Comparison of ENCODE assay signal across 30 cellular contexts in the genomic region with DNA sequence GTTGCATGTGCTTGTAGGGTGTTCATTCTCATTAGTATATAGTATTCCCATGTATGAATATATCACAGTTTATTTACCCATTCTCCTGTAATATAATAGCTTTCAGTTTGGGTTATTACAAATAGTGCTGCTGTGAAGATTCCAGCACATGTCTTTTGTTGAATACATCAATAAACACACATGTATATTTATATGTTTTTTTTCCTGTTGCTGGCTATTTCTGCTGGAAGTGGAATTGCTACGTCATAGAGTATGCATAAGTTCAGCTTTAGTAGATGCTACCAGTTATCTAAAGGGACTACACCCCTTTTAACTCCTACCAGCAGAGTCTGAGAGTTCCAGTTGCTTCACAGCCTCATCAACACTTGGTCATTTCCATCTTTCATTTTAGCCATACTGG. TPM values are rescaled to one million over a fixed set of nuclear protein-coding genes. Genes with fewer than 3 reads are reported as not detected.
"Had no signal": no experiment of that assay in that cellular context is flagged by ENCODE, and none has a peak within 500 bp of the region (broad histone marks: within the 10 kb centered on the region; RNA-seq: fewer than 3 reads in every experiment).

No MANE protein-coding gene starts in this region.

- H3K27me3 ChIP-seq: stomach, suprapubic skin, testis, thyroid gland, tibial artery, tibial nerve, transverse colon, upper lobe of left lung, upper lobe of right lung, uterus, vagina had no signal

- H3K4me1 Mint-ChIP-seq: stimulated activated effector memory CD8-positive, alpha-beta T cell treated with anti-CD3 and anti-CD28 coated beads, Interleukin-12 subunit alpha, Interleukin-12 subunit beta, amount 100 ng/mL, for 72 hours; stimulated activated memory B cell treated with anti-CD40 and anti-IgM and Interleukin-4, amounts not matched to agents 10 μg/mL and 1 μg/mL and 100 μg/mL, for 72 hours; stimulated activated naive B cell treated with anti-CD40 and anti-IgM and Interleukin-4, amounts not matched to agents 10 μg/mL and 1 μg/mL and 100 μg/mL, for 72 hours; stimulated activated naive CD8-positive, alpha-beta T cell treated with anti-CD3 and anti-CD28 coated beads, Interleukin-15, amount 100 ng/mL, for 72 hours had no signal

- H3K4me3 Mint-ChIP-seq: stimulated activated effector memory CD8-positive, alpha-beta T cell treated with anti-CD3 and anti-CD28 coated beads, Interleukin-12 subunit alpha, Interleukin-12 subunit beta, amount 100 ng/mL, for 72 hours; stimulated activated memory B cell treated with anti-CD40 and anti-IgM and Interleukin-4, amounts not matched to agents 10 μg/mL and 1 μg/mL and 100 μg/mL, for 72 hours; stimulated activated naive B cell treated with anti-CD40 and anti-IgM and Interleukin-4, amounts not matched to agents 10 μg/mL and 1 μg/mL and 100 μg/mL, for 72 hours; stimulated activated naive CD8-positive, alpha-beta T cell treated with anti-CD3 and anti-CD28 coated beads, Interleukin-15, amount 100 ng/mL, for 72 hours; stimulated activated naive CD8-positive, alpha-beta T cell treated with anti-CD3 and anti-CD28 coated beads, Interleukin-15, Interleukin-2, amounts not matched to agents 100 ng/mL and 50 ng/mL, for 24 hours; type B pancreatic cell had no signal

- H3K9me3 ChIP-seq: stomach, suprapubic skin, testis, thoracic aorta, thyroid gland, tibial artery, transverse colon, upper lobe of left lung, upper lobe of right lung, uterus, vagina had no signal

- H3K4me1 ChIP-seq: stomach, testis, transverse colon, upper lobe of left lung, upper lobe of right lung, uterus, vagina had no signal

- H3K36me3 Mint-ChIP-seq: stimulated activated effector memory CD8-positive, alpha-beta T cell treated with anti-CD3 and anti-CD28 coated beads, Interleukin-12 subunit alpha, Interleukin-12 subunit beta, amount 100 ng/mL, for 72 hours; stimulated activated memory B cell treated with anti-CD40 and anti-IgM and Interleukin-4, amounts not matched to agents 10 μg/mL and 1 μg/mL and 100 μg/mL, for 72 hours; stimulated activated naive B cell treated with anti-CD40 and anti-IgM and Interleukin-4, amounts not matched to agents 10 μg/mL and 1 μg/mL and 100 μg/mL, for 72 hours; type B pancreatic cell had no signal

- H3K9me3 Mint-ChIP-seq: stimulated activated naive CD8-positive, alpha-beta T cell treated with anti-CD3 and anti-CD28 coated beads, Interleukin-15, Interleukin-2, amounts not matched to agents 100 ng/mL and 50 ng/mL, for 24 hours; type B pancreatic cell had no signal

- H3K27ac Mint-ChIP-seq: stimulated activated effector memory CD8-positive, alpha-beta T cell treated with anti-CD3 and anti-CD28 coated beads, Interleukin-12 subunit alpha, Interleukin-12 subunit beta, amount 100 ng/mL, for 72 hours; stimulated activated memory B cell treated with anti-CD40 and anti-IgM and Interleukin-4, amounts not matched to agents 10 μg/mL and 1 μg/mL and 100 μg/mL, for 72 hours; stimulated activated naive B cell treated with anti-CD40 and anti-IgM and Interleukin-4, amounts not matched to agents 10 μg/mL and 1 μg/mL and 100 μg/mL, for 72 hours; stimulated activated naive CD8-positive, alpha-beta T cell treated with anti-CD3 and anti-CD28 coated beads, Interleukin-15, amount 100 ng/mL, for 72 hours; stimulated activated naive CD8-positive, alpha-beta T cell treated with anti-CD3 and anti-CD28 coated beads, Interleukin-15, Interleukin-2, amounts not matched to agents 100 ng/mL and 50 ng/mL, for 24 hours; type B pancreatic cell had no signal

- ATAC-seq: stimulated activated effector memory CD8-positive, alpha-beta T cell treated with anti-CD3 and anti-CD28 coated beads, Interleukin-12 subunit alpha, Interleukin-12 subunit beta, amount 100 ng/mL, for 72 hours; stimulated activated memory B cell treated with anti-CD40 and anti-IgM and Interleukin-4, amounts not matched to agents 10 μg/mL and 1 μg/mL and 100 μg/mL, for 72 hours; stimulated activated naive B cell treated with anti-CD40 and anti-IgM and Interleukin-4, amounts not matched to agents 10 μg/mL and 1 μg/mL and 100 μg/mL, for 72 hours; stimulated activated naive CD8-positive, alpha-beta T cell treated with anti-CD3 and anti-CD28 coated beads, Interleukin-15, amount 100 ng/mL, for 72 hours; stimulated activated naive CD8-positive, alpha-beta T cell treated with anti-CD3 and anti-CD28 coated beads, Interleukin-15, Interleukin-2, amounts not matched to agents 100 U/mL and 50 U/mL, for 24 hours; upper lobe of right lung had no signal

- H3K4me3 ChIP-seq: stomach, suprapubic skin, testis, thoracic aorta, thyroid gland, tibial artery, tibial nerve, transverse colon, upper lobe of left lung, upper lobe of right lung, uterus, vagina had no signal

- DNase-seq: stimulated activated CD4-positive, alpha-beta T cell treated with anti-CD3 and anti-CD28 coated beads, Interleukin-2, amount 100 ng/mL, for 48 hours; stimulated activated CD4-positive, alpha-beta T cell treated with anti-CD3 and anti-CD28 coated beads, Interleukin-4, amount 100 ng/mL, for 1 hour; stimulated activated CD4-positive, alpha-beta T cell treated with anti-CD3 and anti-CD28 coated beads, Interleukin-4, amount 100 ng/mL, for 24 hours; stimulated activated CD4-positive, alpha-beta T cell treated with anti-CD3 and anti-CD28 coated beads, Interleukin-4, amount 100 ng/mL, for 4 hours; stimulated activated CD8-positive, alpha-beta memory T cell treated with anti-CD3 and anti-CD28 coated beads, Interleukin-4, amount 100 ng/mL, for 48 hours; stimulated activated naive B cell treated with anti-CD40 and anti-IgM and Interleukin-4, amounts not matched to agents 10 μg/mL and 1 μg/mL and 100 μg/mL, for 72 hours; stimulated activated naive CD4-positive, alpha-beta T cell; stimulated activated naive CD4-positive, alpha-beta T cell treated with Interleukin-2 at 50 U/mL for 16 hours; stimulated activated naive CD8-positive, alpha-beta T cell treated with anti-CD3 and anti-CD28 coated beads, Interleukin-15, amount 100 ng/mL, for 72 hours; stimulated activated naive CD8-positive, alpha-beta T cell treated with anti-CD3 and anti-CD28 coated beads, Interleukin-15, Interleukin-2, amounts not matched to agents 100 U/mL and 50 U/mL, for 24 hours; stomach; substantia nigra; testis; thyroid gland; tibial artery; transverse colon; trophoblast cell; upper lobe of left lung; upper lobe of right lung; uterus had no signal

- H3K27ac ChIP-seq: stomach, suprapubic skin, testis, thoracic aorta, tibial artery, tibial nerve, transverse colon, upper lobe of left lung, upper lobe of right lung, uterus, vagina had no signal

- FAIRE-seq: urothelium cell line had no signal

- H3K27me3 Mint-ChIP-seq: stimulated activated naive CD8-positive, alpha-beta T cell treated with anti-CD3 and anti-CD28 coated beads, Interleukin-15, amount 100 ng/mL, for 72 hours; stimulated activated naive CD8-positive, alpha-beta T cell treated with anti-CD3 and anti-CD28 coated beads, Interleukin-15, Interleukin-2, amounts not matched to agents 100 ng/mL and 50 ng/mL, for 24 hours had no signal

- H3K36me3 ChIP-seq: stomach, suprapubic skin, thoracic aorta, thyroid gland, tibial artery, tibial nerve, transverse colon, upper lobe of left lung, upper lobe of right lung, uterus, vagina had no signal

RNA-seq across cellular contexts. Expression of a gene that starts 52.3 kb away (rescaled TPM):
- total RNA-seq: temporal lobe had no signal
